1 cellular context compared by ENCODE assay signal in the genomic region with DNA sequence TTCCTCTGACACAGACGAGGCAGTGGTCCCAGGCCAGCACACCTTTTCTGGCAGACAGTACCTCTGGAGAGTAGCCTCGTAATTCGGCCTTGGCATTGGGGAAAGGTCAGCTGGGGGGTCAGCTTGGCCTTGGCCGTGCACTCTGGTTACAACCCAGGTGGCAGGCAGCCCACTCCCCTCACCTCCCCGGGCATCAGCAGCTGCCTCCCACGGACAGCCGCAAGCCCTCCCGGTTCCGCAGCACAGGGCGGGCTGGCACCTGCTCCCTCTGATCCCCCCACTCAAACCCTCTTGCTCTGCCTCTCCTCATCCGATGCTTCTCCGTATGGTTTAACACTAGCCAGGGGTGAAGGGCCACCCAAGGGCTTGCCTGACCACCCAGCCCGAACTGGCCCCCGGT.
TF ChIP-seq lines count a peak whose summit lies in the region.

No MANE protein-coding gene starts in this region.

TF ChIP-seq in WTC11, 78 proteins besides CTCF, POLR2A, EP300 and RAD21 (continued from another document):
- TF ChIP-seq, protein P1, sequence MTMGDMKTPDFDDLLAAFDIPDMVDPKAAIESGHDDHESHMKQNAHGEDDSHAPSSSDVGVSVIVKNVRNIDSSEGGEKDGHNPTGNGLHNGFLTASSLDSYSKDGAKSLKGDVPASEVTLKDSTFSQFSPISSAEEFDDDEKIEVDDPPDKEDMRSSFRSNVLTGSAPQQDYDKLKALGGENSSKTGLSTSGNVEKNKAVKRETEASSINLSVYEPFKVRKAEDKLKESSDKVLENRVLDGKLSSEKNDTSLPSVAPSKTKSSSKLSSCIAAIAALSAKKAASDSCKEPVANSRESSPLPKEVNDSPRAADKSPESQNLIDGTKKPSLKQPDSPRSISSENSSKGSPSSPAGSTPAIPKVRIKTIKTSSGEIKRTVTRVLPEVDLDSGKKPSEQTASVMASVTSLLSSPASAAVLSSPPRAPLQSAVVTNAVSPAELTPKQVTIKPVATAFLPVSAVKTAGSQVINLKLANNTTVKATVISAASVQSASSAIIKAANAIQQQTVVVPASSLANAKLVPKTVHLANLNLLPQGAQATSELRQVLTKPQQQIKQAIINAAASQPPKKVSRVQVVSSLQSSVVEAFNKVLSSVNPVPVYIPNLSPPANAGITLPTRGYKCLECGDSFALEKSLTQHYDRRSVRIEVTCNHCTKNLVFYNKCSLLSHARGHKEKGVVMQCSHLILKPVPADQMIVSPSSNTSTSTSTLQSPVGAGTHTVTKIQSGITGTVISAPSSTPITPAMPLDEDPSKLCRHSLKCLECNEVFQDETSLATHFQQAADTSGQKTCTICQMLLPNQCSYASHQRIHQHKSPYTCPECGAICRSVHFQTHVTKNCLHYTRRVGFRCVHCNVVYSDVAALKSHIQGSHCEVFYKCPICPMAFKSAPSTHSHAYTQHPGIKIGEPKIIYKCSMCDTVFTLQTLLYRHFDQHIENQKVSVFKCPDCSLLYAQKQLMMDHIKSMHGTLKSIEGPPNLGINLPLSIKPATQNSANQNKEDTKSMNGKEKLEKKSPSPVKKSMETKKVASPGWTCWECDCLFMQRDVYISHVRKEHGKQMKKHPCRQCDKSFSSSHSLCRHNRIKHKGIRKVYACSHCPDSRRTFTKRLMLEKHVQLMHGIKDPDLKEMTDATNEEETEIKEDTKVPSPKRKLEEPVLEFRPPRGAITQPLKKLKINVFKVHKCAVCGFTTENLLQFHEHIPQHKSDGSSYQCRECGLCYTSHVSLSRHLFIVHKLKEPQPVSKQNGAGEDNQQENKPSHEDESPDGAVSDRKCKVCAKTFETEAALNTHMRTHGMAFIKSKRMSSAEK (CRISPR knock-in tag; IDR thresholded peaks at IDR 0.05; ENCODE audit: borderline replicate concordance): no peak
- no peak for TF ChIP-seq OVOL2 (CRISPR knock-in tag; IDR thresholded peaks at IDR 0.05; ENCODE audit: borderline replicate concordance)
- TF ChIP-seq, protein P2, sequence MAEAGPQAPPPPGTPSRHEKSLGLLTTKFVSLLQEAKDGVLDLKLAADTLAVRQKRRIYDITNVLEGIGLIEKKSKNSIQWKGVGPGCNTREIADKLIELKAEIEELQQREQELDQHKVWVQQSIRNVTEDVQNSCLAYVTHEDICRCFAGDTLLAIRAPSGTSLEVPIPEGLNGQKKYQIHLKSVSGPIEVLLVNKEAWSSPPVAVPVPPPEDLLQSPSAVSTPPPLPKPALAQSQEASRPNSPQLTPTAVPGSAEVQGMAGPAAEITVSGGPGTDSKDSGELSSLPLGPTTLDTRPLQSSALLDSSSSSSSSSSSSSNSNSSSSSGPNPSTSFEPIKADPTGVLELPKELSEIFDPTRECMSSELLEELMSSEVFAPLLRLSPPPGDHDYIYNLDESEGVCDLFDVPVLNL (CRISPR knock-in tag; IDR thresholded peaks at IDR 0.05; ENCODE audit: borderline replicate concordance, low read depth): no peak
- TF ChIP-seq, protein P3, sequence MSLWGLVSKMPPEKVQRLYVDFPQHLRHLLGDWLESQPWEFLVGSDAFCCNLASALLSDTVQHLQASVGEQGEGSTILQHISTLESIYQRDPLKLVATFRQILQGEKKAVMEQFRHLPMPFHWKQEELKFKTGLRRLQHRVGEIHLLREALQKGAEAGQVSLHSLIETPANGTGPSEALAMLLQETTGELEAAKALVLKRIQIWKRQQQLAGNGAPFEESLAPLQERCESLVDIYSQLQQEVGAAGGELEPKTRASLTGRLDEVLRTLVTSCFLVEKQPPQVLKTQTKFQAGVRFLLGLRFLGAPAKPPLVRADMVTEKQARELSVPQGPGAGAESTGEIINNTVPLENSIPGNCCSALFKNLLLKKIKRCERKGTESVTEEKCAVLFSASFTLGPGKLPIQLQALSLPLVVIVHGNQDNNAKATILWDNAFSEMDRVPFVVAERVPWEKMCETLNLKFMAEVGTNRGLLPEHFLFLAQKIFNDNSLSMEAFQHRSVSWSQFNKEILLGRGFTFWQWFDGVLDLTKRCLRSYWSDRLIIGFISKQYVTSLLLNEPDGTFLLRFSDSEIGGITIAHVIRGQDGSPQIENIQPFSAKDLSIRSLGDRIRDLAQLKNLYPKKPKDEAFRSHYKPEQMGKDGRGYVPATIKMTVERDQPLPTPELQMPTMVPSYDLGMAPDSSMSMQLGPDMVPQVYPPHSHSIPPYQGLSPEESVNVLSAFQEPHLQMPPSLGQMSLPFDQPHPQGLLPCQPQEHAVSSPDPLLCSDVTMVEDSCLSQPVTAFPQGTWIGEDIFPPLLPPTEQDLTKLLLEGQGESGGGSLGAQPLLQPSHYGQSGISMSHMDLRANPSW (CRISPR knock-in tag; conservative IDR thresholded peaks at IDR 0.05; ENCODE audit: low read depth): no peak
- no peak for TF ChIP-seq KAT7 (CRISPR knock-in tag; IDR thresholded peaks at IDR 0.05; ENCODE audit: borderline replicate concordance)
